Comparison of ENCODE assay signal across 8 cellular contexts in the genomic region with DNA sequence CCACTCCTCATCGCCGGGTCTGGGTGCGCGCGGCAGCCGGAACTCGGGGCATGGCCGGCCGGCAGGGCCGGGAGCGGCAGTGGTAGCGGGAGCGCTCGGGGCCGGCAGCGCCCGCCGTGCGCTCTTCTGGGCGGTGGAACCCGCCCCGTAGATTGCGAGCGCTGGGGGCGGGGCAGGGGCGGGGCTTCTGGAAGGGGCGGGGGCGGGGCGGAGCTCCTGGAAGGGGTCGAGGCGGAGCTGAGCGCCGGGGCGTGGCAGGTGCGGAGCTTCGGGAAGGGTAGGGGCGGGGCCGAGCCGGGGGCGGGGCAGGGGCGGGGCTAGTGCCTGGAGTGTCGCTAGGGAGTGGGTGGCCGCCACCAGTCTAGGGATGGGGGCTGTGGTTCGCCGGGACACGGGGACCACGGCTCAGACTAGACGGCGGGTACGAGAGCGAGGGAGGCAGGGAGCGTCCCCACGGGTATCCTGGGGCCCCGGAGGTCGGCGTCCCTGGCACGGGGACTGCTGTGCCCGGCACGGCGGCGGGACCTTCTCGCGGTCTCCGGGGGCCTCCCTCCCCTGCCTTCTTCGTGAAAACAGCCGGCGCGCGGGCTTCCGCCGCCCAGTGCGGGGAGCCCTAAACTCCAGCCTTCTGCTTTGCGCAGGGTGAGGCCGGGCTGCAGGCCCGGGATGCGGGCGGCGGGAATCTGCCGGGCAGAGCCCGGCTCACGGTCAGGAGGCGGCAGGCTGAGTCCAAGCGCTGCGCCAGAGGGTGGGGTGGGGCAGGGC. TPM values are rescaled to one million over a fixed set of nuclear protein-coding genes. Genes with fewer than 3 reads are reported as not detected.
A peak's percentile ranks its signal among the peaks of the same experiment; 100 is the strongest.
DNase-seq lines count a peak whose midpoint lies in the region; ATAC-seq and TF ChIP-seq lines count a peak whose summit lies in the region.

A gene (minus strand): TSS at position 128 of the 765 bp plus-strand sequence. CDS start 117 bp downstream, at position 11.

- peak; percentile 57 for DNase-seq in NCI-H774 (lab: John Stamatoyannopoulos, UW)
- DNase-seq in activated CD8-positive, alpha-beta memory T cell treated with anti-CD3 and anti-CD28 coated beads, Interleukin-2, amount 50 U/mL, for 1 hour (ENCODE audit: extremely low read depth): peak; percentile 80
- DNase-seq in mesothelial cell of epicardium (ENCODE audit: low spot score in 2 of 2, unreplicated experiment in 2 of 2): peak; percentile 77 to 87
- peak; percentile 78 for DNase-seq in stimulated activated CD8-positive, alpha-beta memory T cell treated with anti-CD3 and anti-CD28 coated beads, Interleukin-15, amount 100 ng/mL, for 1 hour (ENCODE audit: low read depth)

- peaks cover 61% of the 10 kb centered on the region for H3K4me1 ChIP-seq in BLaER1

- H3K27me3 Mint-ChIP-seq in mesothelial cell of epicardium (ENCODE audit: low read depth): peaks cover 82% of the 10 kb centered on the region

- H3K4me1 Mint-ChIP-seq in mesothelial cell of epicardium: peaks cover 5% of the 10 kb centered on the region

- peak within 1 kb of the TSS; percentile 99 for H3K4me2 ChIP-seq in BLaER1

- in situ Hi-C loops in endometrial microvascular endothelial cells (cut with HindIII; ENCODE audit: inconsistent ontology term, low pct_unique_long_range_greater_than_20kb, low sequenced_read_pairs): no loop called here

- H3K36me3 ChIP-seq in BLaER1: 0 out of 2 replicates have a peak, but pooled peaks cover 6% of the 10 kb centered on the region

- peak within 1 kb of the TSS; percentile 79 for H3K4me3 Mint-ChIP-seq in mesothelial cell of epicardium

- peaks cover 45% of the 10 kb centered on the region for H3K27me3 ChIP-seq in BLaER1

- TF ChIP-seq CTCF in mesothelial cell of epicardium (IDR thresholded peaks at IDR 0.05; ENCODE audit: unreplicated experiment): no peak

- no peaks in the 10 kb centered on the region for H3K9me3 Mint-ChIP-seq in mesothelial cell of epicardium

- peak; percentile 77 for ATAC-seq in HG03280 (IDR thresholded peaks at IDR 0.05; ENCODE audit: unreplicated experiment)

- TF ChIP-seq POLR2A in GM19099 (IDR thresholded peaks at IDR 0.05; ENCODE audit: extremely low read depth, insufficient read length, low read depth): peak; percentile 6

- peaks cover 44% of the 10 kb centered on the region for H4K20me1 ChIP-seq in BLaER1

- peaks cover 17% of the 10 kb centered on the region for H3K9me3 ChIP-seq in BLaER1

- H3K4me3 ChIP-seq in BLaER1: peak within 1 kb of the TSS; percentile 81

- H3K27ac Mint-ChIP-seq in mesothelial cell of epicardium: peak within 1 kb of the TSS; percentile 50

- peak within 1 kb of the TSS; percentile 72 for H3K9ac ChIP-seq in BLaER1

- peaks cover 3% of the 10 kb centered on the region for H3K36me3 Mint-ChIP-seq in mesothelial cell of epicardium

- H3K27ac ChIP-seq in BLaER1: peak within 1 kb of the TSS; percentile 57

RNA-seq across cellular contexts. Expression of the gene that starts here (rescaled TPM):
- total RNA-seq in endometrial microvascular endothelial cells (ENCODE audit: inconsistent ontology term) (16.8 TPM), mesothelial cell of epicardium (8.0 to 9.9 TPM (median 8.4 TPM) in 3 replicates)

Comparison
In these comparisons a context has a peak if more than half of its experiments do, and no peak if none do; other contexts are left out.
1. Peak in every context shown above with its lines: DNase-seq, ATAC-seq, H3K4me3 ChIP-seq and H3K27ac ChIP-seq.